10 cellular contexts compared by ENCODE assay signal in the genomic region with DNA sequence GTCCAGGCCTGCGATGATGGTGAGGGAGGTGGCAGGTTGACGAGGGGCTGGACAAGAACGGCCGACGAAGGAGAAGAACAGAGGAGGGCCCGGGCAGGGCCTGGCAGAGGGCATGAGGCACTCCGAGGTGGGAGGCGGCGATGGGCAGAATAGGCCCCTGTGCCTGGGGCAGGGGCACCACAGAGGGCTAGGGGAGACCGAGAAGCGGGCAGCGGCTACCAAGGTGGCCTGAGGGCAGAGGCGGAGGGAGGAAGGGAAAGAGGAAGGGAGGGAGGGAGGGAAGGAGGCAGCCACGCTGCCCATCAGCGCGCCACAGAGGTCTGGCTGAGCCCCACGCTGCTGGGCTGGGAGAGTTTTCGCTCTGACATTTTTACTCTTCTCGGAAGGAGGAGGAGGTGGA. TPM values are rescaled to one million over a fixed set of nuclear protein-coding genes. Genes with fewer than 3 reads are reported as not detected.
DNase-seq lines count a peak whose midpoint lies in the region; ATAC-seq, FAIRE-seq and TF ChIP-seq lines count a peak whose summit lies in the region.
"Had no signal": no experiment of that assay in that cellular context is flagged by ENCODE, and none has a peak within 500 bp of the region (broad histone marks: within the 10 kb centered on the region; RNA-seq: fewer than 3 reads in every experiment).

No MANE protein-coding gene starts in this region.

- no peak for DNase-seq in Panc1 (ENCODE audit: low read depth, low spot score)
- no peak for DNase-seq in esophagus squamous epithelium (lab: John Stamatoyannopoulos, UW)
- DNase-seq in myocyte (ENCODE audit: low read depth) = peak; percentile 43
- DNase-seq in testis = no peak
- no peak for DNase-seq in activated effector memory CD4-positive, alpha-beta T cell treated with Interleukin-2 at 50 U/mL for 16 hours
- DNase-seq in NCI-H69 (lab: John Stamatoyannopoulos, UW) = no peak
- DNase-seq in GM12891 (ENCODE audit: insufficient read length, low spot score) = no peak

- CTCF ChIA-PET in Panc1 (lab: Charles Lee) = no interaction called here

- no peak overlapping the region for H3K4me3 ChIP-seq in Panc1 (ENCODE audit: low read depth in 2 of 2, low read length in 2 of 2)
- peak overlapping the region in 3 of 4 donors; percentile 25 to 46 (median 37) for H3K4me3 ChIP-seq in esophagus squamous epithelium
- no peak overlapping the region for H3K4me3 ChIP-seq in testis

- no TSS peak for BruUV-seq in Panc1 (replicated peaks; lab: Mats Ljungman, UMichigan)

- H3K27me3 ChIP-seq in Panc1 (ENCODE audit: control insufficient read depth, insufficient read depth, low read length) (no peaks in the 10 kb centered on the region; the same call in 1 of the 2 replicates), esophagus squamous epithelium (no peaks in the 10 kb centered on the region), testis (no peaks in the 10 kb centered on the region)

- H3K27ac ChIP-seq in Panc1 (ENCODE audit: low read length) = peak overlapping the region; percentile 48; the same call in 1 of the 2 replicates
- peak overlapping the region; percentile 52 to 86 (median 85) for H3K27ac ChIP-seq in esophagus squamous epithelium
- peak overlapping the region; percentile 52 to 82 for H3K27ac ChIP-seq in testis

- ATAC-seq in Panc1 (no peak), HG02885 (IDR thresholded peaks at IDR 0.05; ENCODE audit: poor library complexity, unreplicated experiment) (no peak)

- TF ChIP-seq CTCF in Panc1 (IDR thresholded peaks at IDR 0.05) (no peak), esophagus squamous epithelium (IDR thresholded peaks at IDR 0.05) (no peak), testis (IDR thresholded peaks at IDR 0.05) (no peak)

- intact Hi-C loops in Panc1 (cut with micrococcal nuclease; ENCODE audit: unreplicated experiment) = no loop called here
- intact Hi-C loops in esophagus squamous epithelium (cut with DNase I) = no loop called here
- intact Hi-C loops in testis (cut with DNase I; ENCODE audit: low total_unique reads) = no loop called here

- H3K9me3 ChIP-seq in Panc1 (ENCODE audit: control insufficient read depth, insufficient read depth, low read depth, low read length) = no peaks in the 10 kb centered on the region
- H3K9me3 ChIP-seq in esophagus squamous epithelium = no peaks in the 10 kb centered on the region
- no peaks in the 10 kb centered on the region for H3K9me3 ChIP-seq in testis

- FAIRE-seq in GM12891 (lab: Jason Lieb, UNC) = no peak

- TF ChIP-seq POLR2A in esophagus squamous epithelium (IDR thresholded peaks at IDR 0.05) (no peak), testis (IDR thresholded peaks at IDR 0.05) (no peak), GM12891 (IDR thresholded peaks at IDR 0.05; ENCODE audit: low read depth, low read length) (no peak)

- H3K36me3 ChIP-seq in Panc1 (ENCODE audit: control insufficient read depth, insufficient read depth, low read length) (no peaks in the 10 kb centered on the region), esophagus squamous epithelium (no peaks in the 10 kb centered on the region), testis (ENCODE audit: low read depth, missing control alignments) (no peaks in the 10 kb centered on the region)

- H3K4me1 ChIP-seq in Panc1 (ENCODE audit: control insufficient read depth, insufficient read depth, low read length) (peaks cover 22% of the 10 kb centered on the region), esophagus squamous epithelium (peaks cover 25 to 69% (median 38%) of the 10 kb centered on the region in 3 donors), testis (peaks cover 21% of the 10 kb centered on the region)
- H3K4me1 ChIP-seq: parathyroid adenoma had no signal

- POLR2A ChIA-PET in Panc1 (lab: Charles Lee) = no interaction called here

- in situ Hi-C loops in Panc1 (cut with HindIII; ENCODE audit: low pct_unique_long_range_greater_than_20kb, low sequenced_read_pairs) = no loop called here

- WGBS in esophagus squamous epithelium, 2 donors = 58 to 61% methylated on average over 18 to 19 of the region's 19 CpGs
- 36 to 38% methylated on average over 19 of the region's 19 CpGs for WGBS in testis, 2 donors

TF ChIP-seq in GM12891, 5 proteins besides CTCF, POLR2A, EP300 and RAD21:
- TF ChIP-seq POLR2AphosphoS5 (IDR thresholded peaks at IDR 0.05; ENCODE audit: low read depth, low read length) (no peak), PAX5 (IDR thresholded peaks at IDR 0.05; ENCODE audit: insufficient read depth, low read length, severe bottlenecking) (no peak), TAF1 (IDR thresholded peaks at IDR 0.05; ENCODE audit: low read depth, low read length) (no peak), POU2F2 (IDR thresholded peaks at IDR 0.05; ENCODE audit: low read depth, low read length) (no peak), SPI1 (IDR thresholded peaks at IDR 0.05; ENCODE audit: low read depth, low read length) (no peak)
TF ChIP-seq in GM12891: peak in this region for 0.

RNA-seq across cellular contexts. Expression of gene LSP1, which starts 11.3 kb away (rescaled TPM):
- 0.90 TPM for total RNA-seq in Panc1 (2021; ENCODE audit: unreplicated experiment)
- polyA plus RNA-seq in Panc1 (2012; ENCODE audit: insufficient read length) = 1.3 TPM
- 10 to 100 TPM; 23.3 to 75.9 (median 46.4) TPM for total RNA-seq in esophagus squamous epithelium
- total RNA-seq in myocyte = 407 and 468 TPM in 2 replicates
- 192 TPM for polyA plus RNA-seq in myocyte (2012)
- total RNA-seq in testis = 10 to 100 TPM; 13.0 to 19.9 TPM
- polyA plus RNA-seq in testis (ENCODE audit: insufficient read depth, low read depth, low replicate concordance) = 50.1 TPM
- polyA plus RNA-seq in GM12891 (2012; ENCODE audit: low read depth, missing spikeins) = 602 TPM

RNA-seq across cellular contexts. Expression of gene TNNI2, which starts 25.4 kb away (rescaled TPM):
- total RNA-seq in Panc1 (2021; ENCODE audit: unreplicated experiment) = 0.46 TPM
- 0.64 TPM for polyA plus RNA-seq in Panc1 (2012; ENCODE audit: insufficient read length)
- total RNA-seq in esophagus squamous epithelium = 10 to 100 TPM in 3 of 4 donors, not detected in 1; 14.7 to 23.8 (median 15.0) TPM
- 429 and 432 TPM in 2 replicates for total RNA-seq in myocyte
- polyA plus RNA-seq in myocyte (2012) = 153 TPM
- not detected for total RNA-seq in testis
- polyA plus RNA-seq in testis (ENCODE audit: insufficient read depth, low read depth, low replicate concordance) = 8.6 TPM
- 0.46 TPM for polyA plus RNA-seq in GM12891 (2012; ENCODE audit: low read depth, missing spikeins)
- total RNA-seq: WTC11 had no signal

RNA-seq across cellular contexts. Expression of gene PRR33, which starts 27.5 kb away (rescaled TPM):
- not detected for total RNA-seq in Panc1 (2021; ENCODE audit: unreplicated experiment)
- not detected for polyA plus RNA-seq in Panc1 (2012; ENCODE audit: insufficient read length)
- not detected for total RNA-seq in esophagus squamous epithelium
- total RNA-seq in myocyte = 1.4 and 3.9 TPM in 2 replicates
- polyA plus RNA-seq in myocyte (2012) = 5.2 TPM
- total RNA-seq in testis = under 1 TPM in 1 of 2 donors, not detected in 1; 0.06 TPM
- not detected for polyA plus RNA-seq in testis (ENCODE audit: insufficient read depth, low read depth, low replicate concordance)
- polyA plus RNA-seq in GM12891 (2012; ENCODE audit: low read depth, missing spikeins) = 5.7 TPM
- total RNA-seq: WTC11 had no signal

RNA-seq across cellular contexts. Expression of gene SYT8, which starts 29.4 kb away (rescaled TPM):
- total RNA-seq in Panc1 (2021; ENCODE audit: unreplicated experiment) (3.5 TPM), esophagus squamous epithelium (100 to 1,000 TPM in 1 of 4 donors, 10 to 100 TPM in 3; 28.7 to 110 (median 69.3) TPM), myocyte (0.59 and 2.8 TPM in 2 replicates), testis (1 to 10 TPM; 1.7 to 2.7 TPM)
- polyA plus RNA-seq in Panc1 (2012; ENCODE audit: insufficient read length) = 1.9 TPM
- polyA plus RNA-seq in myocyte (2012) = 5.5 TPM
- 0.98 TPM for polyA plus RNA-seq in testis (ENCODE audit: insufficient read depth, low read depth, low replicate concordance)
- polyA plus RNA-seq in GM12891 (2012; ENCODE audit: low read depth, missing spikeins) = 0.60 TPM

RNA-seq across cellular contexts. Expression of gene TNNT3, which starts 55.3 kb away (rescaled TPM):
- total RNA-seq in Panc1 (2021; ENCODE audit: unreplicated experiment) (0.41 TPM), esophagus squamous epithelium (1 to 10 TPM in 2 of 4 donors, under 1 TPM in 1, not detected in 1; 0.76 to 3.1 (median 1.6) TPM), myocyte (1,570 and 2,000 TPM in 2 replicates), testis (10 to 100 TPM in 1 of 2 donors, 1 to 10 TPM in 1; 8.1 to 13.1 TPM)
- polyA plus RNA-seq in Panc1 (2012; ENCODE audit: insufficient read length) = not detected
- polyA plus RNA-seq in myocyte (2012) = 496 TPM
- polyA plus RNA-seq in testis (ENCODE audit: insufficient read depth, low read depth, low replicate concordance) = 16.1 TPM
- polyA plus RNA-seq in GM12891 (2012; ENCODE audit: low read depth, missing spikeins) = 1.5 TPM
- total RNA-seq: WTC11 had no signal

Comparison
In these comparisons a context has a peak if more than half of its experiments do, and no peak if none do; other contexts are left out.
1. H3K4me3 ChIP-seq: peak in esophagus squamous epithelium (3 of 4); none in Panc1 (0 of 2) and testis (0 of 2).
2. RNA of gene TNNI2, which starts 25.4 kb away (total RNA-seq): 429 to 432 TPM in myocyte; 14.7 to 23.8 TPM in esophagus squamous epithelium, 0.46 TPM in Panc1 (single experiment) and not detected in testis; every median in the first group is over 10 times any median in the second.
3. Peak in every context shown above with its lines, with median percentiles within 50 percentile points of each other: H3K27ac ChIP-seq.